8 cellular contexts compared by ENCODE assay signal in genomic region chr6:15245361-15246216, GRCh38. TPM values are rescaled to one million over a fixed set of nuclear protein-coding genes. Genes with fewer than 3 reads are reported as not detected.
A peak's percentile ranks its signal among the peaks of the same experiment; 100 is the strongest.
DNase-seq lines count a peak whose midpoint lies in the region; ATAC-seq and TF ChIP-seq lines count a peak whose summit lies in the region.

TSS of gene JARID2 (plus strand) at chr6:15246069. CDS start at chr6:15246540, 471 bp downstream.

- 0 to 1% methylated on average over 59 of the region's 59 CpGs for WGBS in ectodermal cell, 2 experiments
- 0% methylated on average over 55 to 59 of the region's 59 CpGs for WGBS in lung, 2 donors

- H3K4me1 ChIP-seq in ectodermal cell (ENCODE audit: control insufficient read depth, insufficient read depth, low read length), result no peaks in the 10 kb centered on the region
- H3K4me1 ChIP-seq in lung (ENCODE audit: control insufficient read depth in 2 of 2, insufficient read depth in 2 of 2, low read length in 2 of 2), result peaks cover 2 to 6% of the 10 kb centered on the region in 2 donors

- H3K9me3 ChIP-seq in ectodermal cell (ENCODE audit: control insufficient read depth, low read length) (no peaks in the 10 kb centered on the region), lung (ENCODE audit: control insufficient read depth in 2 of 2, insufficient read depth in 1 of 2, low read length in 1 of 2) (no peaks in the 10 kb centered on the region)

- H3K27me3 ChIP-seq in ectodermal cell (ENCODE audit: control insufficient read depth, insufficient read depth, low read length, poor library complexity, severe bottlenecking) (peaks cover 6% of the 10 kb centered on the region), lung (ENCODE audit: control insufficient read depth, insufficient read depth) (no peaks in the 10 kb centered on the region)

- peak within 1 kb of the TSS; percentile 54 for H3K4me3 ChIP-seq in ectodermal cell (ENCODE audit: insufficient read depth, low read depth, low read length)
- peak within 1 kb of the TSS; percentile 91 for H3K4me3 ChIP-seq in lung

- peak; percentile 53 for ATAC-seq in GM19468 (IDR thresholded peaks at IDR 0.05; ENCODE audit: extremely low read depth, unreplicated experiment)
- ATAC-seq in lung (ENCODE audit: insufficient read depth, low FRiP score), result peak; percentile 86

- peak; percentile 94 for DNase-seq in CMK (ENCODE audit: low read depth)
- DNase-seq in HS-5 (ENCODE audit: low read depth), result peak; percentile 90
- peak; percentile 79 for DNase-seq in NK-92 (lab: John Stamatoyannopoulos, UW; ENCODE audit: unreplicated experiment)
- DNase-seq in activated CD8-positive, alpha-beta memory T cell treated with anti-CD3 and anti-CD28 coated beads for 1 hour (ENCODE audit: extremely low read depth in 1 of 2, low read depth in 1 of 2), result peak; percentile 80 to 85
- DNase-seq in lung (ENCODE audit: low spot score), result peak; percentile 100
- peak; percentile 91 to 97 (median 92) for DNase-seq in stimulated activated CD4-positive, alpha-beta T cell treated with anti-CD3 and anti-CD28 coated beads, TNF-alpha, amount 100 ng/mL, for 24 hours (ENCODE audit: low read depth in 3 of 3)

- H3K27ac ChIP-seq in ectodermal cell (ENCODE audit: insufficient read depth, low read depth, low read length, poor library complexity, severe bottlenecking) (peak within 1 kb of the TSS; percentile 73), lung (ENCODE audit: low read depth in 1 of 2, low read length in 1 of 2) (peak within 1 kb of the TSS; percentile 99)

- H3K36me3 ChIP-seq in ectodermal cell (ENCODE audit: control insufficient read depth, insufficient read depth, low read length) (no peaks in the 10 kb centered on the region), lung (ENCODE audit: control insufficient read depth in 2 of 2, insufficient read depth in 2 of 2, low read length in 2 of 2) (no peaks in the 10 kb centered on the region)

- no peak for TF ChIP-seq CTCF in lung (IDR thresholded peaks at IDR 0.05; ENCODE audit: control extremely low read depth, extremely low read depth)

RNA-seq across cellular contexts. Expression of gene JARID2, which starts in this region (rescaled TPM):
- polyA plus RNA-seq in ectodermal cell (2013, experiment 1 of 4), result 51.0 TPM
- 55.7 TPM for polyA plus RNA-seq in ectodermal cell (2013, experiment 2 of 4)
- polyA plus RNA-seq in ectodermal cell (2013, experiment 3 of 4), result 38.3 TPM
- polyA plus RNA-seq in ectodermal cell (2013, experiment 4 of 4), result 43.5 TPM
- total RNA-seq in lung, result 10 to 100 TPM; 13.5 to 14.8 TPM
- polyA plus RNA-seq in lung, result 10 to 100 TPM in 1 of 2 donors, 1 to 10 TPM in 1; 3.8 to 10.4 TPM

Comparison
In these comparisons a context has a peak if more than half of its experiments do, and no peak if none do; other contexts are left out.
1. Peak in every context shown above with its lines: DNase-seq, ATAC-seq, H3K4me3 ChIP-seq and H3K27ac ChIP-seq.